Comparison of ENCODE assay signal across 1 cellular context in genomic region chr22:23696326-23696851, GRCh38.
TF ChIP-seq lines count a peak whose summit lies in the region.

No MANE protein-coding gene starts in this region.

TF ChIP-seq in GM12878, 131 proteins besides CTCF, POLR2A, EP300 and RAD21:
- TF ChIP-seq EED (IDR thresholded peaks at IDR 0.05; ENCODE audit: low read depth) (peak; percentile 72), MTA2 (IDR thresholded peaks at IDR 0.05; ENCODE audit: low read depth) (0 out of 2 replicates have a peak, but pooled peaks have one; percentile 18), IKZF2 (IDR thresholded peaks at IDR 0.05) (peak; percentile 28 to 55; a peak in 3 of 4 replicates), GABPA (IDR thresholded peaks at IDR 0.05; ENCODE audit: low read depth) (peak; percentile 58), YY1 (IDR thresholded peaks at IDR 0.05; ENCODE audit: low read depth, low read length) (0 out of 2 replicates have a peak, but pooled peaks have one; percentile 18), PML (IDR thresholded peaks at IDR 0.05; ENCODE audit: low read length) (peak; percentile 20; the same call in 1 of the 2 replicates), SP1 (IDR thresholded peaks at IDR 0.05; ENCODE audit: low read depth, low read length) (peak; percentile 20), CBFB (IDR thresholded peaks at IDR 0.05; ENCODE audit: low read depth) (peak; percentile 49; the same call in 1 of the 2 replicates), BCL11A (IDR thresholded peaks at IDR 0.05; ENCODE audit: low read depth, low read length) (no peak), MTA3 (IDR thresholded peaks at IDR 0.05; ENCODE audit: borderline replicate concordance, low read length) (no peak), ETV6 (conservative IDR thresholded peaks at IDR 0.05 in 1 of 2, IDR thresholded peaks at IDR 0.05 in 1 of 2; ENCODE audit: borderline replicate concordance in 1 of 2, low read depth in 1 of 2) (peak in 1 of 2 experiments; percentile 42; a peak in 1 of 4 replicates), EZH2 (IDR thresholded peaks at IDR 0.05; ENCODE audit: borderline replicate concordance, control insufficient read depth, low read depth, low read length) (no peak), RUNX3 (IDR thresholded peaks at IDR 0.05; ENCODE audit: low read length) (peak; percentile 92), CREB1 (IDR thresholded peaks at IDR 0.05; ENCODE audit: low read depth) (peak; percentile 91), ZBTB33 (IDR thresholded peaks at IDR 0.05) (no peak), BHLHE40 (IDR thresholded peaks at IDR 0.05; ENCODE audit: borderline replicate concordance in 1 of 2, low read depth in 2 of 2, low read length in 1 of 2) (peak in 1 of 2 experiments; percentile 50; a peak in 1 of 4 replicates), ZNF24 (IDR thresholded peaks at IDR 0.05) (peak; percentile 54), CREM (IDR thresholded peaks at IDR 0.05; ENCODE audit: low read depth) (peak; percentile 86), ATF7 (IDR thresholded peaks at IDR 0.05; ENCODE audit: low read depth) (peak; percentile 28; the same call in 1 of the 2 replicates), MEF2B (IDR thresholded peaks at IDR 0.05; ENCODE audit: partially characterized antibody, poor library complexity, severe bottlenecking) (peak; percentile 56), POU2F2 (IDR thresholded peaks at IDR 0.05; ENCODE audit: borderline replicate concordance, low read depth, low read length) (0 out of 3 replicates have a peak, but pooled peaks have one; percentile 50)
- TF ChIP-seq, protein P1, sequence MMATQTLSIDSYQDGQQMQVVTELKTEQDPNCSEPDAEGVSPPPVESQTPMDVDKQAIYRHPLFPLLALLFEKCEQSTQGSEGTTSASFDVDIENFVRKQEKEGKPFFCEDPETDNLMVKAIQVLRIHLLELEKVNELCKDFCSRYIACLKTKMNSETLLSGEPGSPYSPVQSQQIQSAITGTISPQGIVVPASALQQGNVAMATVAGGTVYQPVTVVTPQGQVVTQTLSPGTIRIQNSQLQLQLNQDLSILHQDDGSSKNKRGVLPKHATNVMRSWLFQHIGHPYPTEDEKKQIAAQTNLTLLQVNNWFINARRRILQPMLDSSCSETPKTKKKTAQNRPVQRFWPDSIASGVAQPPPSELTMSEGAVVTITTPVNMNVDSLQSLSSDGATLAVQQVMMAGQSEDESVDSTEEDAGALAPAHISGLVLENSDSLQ (IDR thresholded peaks at IDR 0.05) = no peak
- TF ChIP-seq, protein P2, sequence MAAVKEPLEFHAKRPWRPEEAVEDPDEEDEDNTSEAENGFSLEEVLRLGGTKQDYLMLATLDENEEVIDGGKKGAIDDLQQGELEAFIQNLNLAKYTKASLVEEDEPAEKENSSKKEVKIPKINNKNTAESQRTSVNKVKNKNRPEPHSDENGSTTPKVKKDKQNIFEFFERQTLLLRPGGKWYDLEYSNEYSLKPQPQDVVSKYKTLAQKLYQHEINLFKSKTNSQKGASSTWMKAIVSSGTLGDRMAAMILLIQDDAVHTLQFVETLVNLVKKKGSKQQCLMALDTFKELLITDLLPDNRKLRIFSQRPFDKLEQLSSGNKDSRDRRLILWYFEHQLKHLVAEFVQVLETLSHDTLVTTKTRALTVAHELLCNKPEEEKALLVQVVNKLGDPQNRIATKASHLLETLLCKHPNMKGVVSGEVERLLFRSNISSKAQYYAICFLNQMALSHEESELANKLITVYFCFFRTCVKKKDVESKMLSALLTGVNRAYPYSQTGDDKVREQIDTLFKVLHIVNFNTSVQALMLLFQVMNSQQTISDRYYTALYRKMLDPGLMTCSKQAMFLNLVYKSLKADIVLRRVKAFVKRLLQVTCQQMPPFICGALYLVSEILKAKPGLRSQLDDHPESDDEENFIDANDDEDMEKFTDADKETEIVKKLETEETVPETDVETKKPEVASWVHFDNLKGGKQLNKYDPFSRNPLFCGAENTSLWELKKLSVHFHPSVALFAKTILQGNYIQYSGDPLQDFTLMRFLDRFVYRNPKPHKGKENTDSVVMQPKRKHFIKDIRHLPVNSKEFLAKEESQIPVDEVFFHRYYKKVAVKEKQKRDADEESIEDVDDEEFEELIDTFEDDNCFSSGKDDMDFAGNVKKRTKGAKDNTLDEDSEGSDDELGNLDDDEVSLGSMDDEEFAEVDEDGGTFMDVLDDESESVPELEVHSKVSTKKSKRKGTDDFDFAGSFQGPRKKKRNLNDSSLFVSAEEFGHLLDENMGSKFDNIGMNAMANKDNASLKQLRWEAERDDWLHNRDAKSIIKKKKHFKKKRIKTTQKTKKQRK (IDR thresholded peaks at IDR 0.05; ENCODE audit: low read depth, low read length) = no peak
- TF ChIP-seq, protein P3, sequence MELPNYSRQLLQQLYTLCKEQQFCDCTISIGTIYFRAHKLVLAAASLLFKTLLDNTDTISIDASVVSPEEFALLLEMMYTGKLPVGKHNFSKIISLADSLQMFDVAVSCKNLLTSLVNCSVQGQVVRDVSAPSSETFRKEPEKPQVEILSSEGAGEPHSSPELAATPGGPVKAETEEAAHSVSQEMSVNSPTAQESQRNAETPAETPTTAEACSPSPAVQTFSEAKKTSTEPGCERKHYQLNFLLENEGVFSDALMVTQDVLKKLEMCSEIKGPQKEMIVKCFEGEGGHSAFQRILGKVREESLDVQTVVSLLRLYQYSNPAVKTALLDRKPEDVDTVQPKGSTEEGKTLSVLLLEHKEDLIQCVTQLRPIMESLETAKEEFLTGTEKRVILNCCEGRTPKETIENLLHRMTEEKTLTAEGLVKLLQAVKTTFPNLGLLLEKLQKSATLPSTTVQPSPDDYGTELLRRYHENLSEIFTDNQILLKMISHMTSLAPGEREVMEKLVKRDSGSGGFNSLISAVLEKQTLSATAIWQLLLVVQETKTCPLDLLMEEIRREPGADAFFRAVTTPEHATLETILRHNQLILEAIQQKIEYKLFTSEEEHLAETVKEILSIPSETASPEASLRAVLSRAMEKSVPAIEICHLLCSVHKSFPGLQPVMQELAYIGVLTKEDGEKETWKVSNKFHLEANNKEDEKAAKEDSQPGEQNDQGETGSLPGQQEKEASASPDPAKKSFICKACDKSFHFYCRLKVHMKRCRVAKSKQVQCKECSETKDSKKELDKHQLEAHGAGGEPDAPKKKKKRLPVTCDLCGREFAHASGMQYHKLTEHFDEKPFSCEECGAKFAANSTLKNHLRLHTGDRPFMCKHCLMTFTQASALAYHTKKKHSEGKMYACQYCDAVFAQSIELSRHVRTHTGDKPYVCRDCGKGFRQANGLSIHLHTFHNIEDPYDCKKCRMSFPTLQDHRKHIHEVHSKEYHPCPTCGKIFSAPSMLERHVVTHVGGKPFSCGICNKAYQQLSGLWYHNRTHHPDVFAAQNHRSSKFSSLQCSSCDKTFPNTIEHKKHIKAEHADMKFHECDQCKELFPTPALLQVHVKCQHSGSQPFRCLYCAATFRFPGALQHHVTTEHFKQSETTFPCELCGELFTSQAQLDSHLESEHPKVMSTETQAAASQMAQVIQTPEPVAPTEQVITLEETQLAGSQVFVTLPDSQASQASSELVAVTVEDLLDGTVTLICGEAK (IDR thresholded peaks at IDR 0.05; ENCODE audit: borderline replicate concordance) = 0 out of 2 replicates have a peak, but pooled peaks have one; percentile 13
